Comparison of ENCODE assay signal across 2 cellular contexts in the genomic region with DNA sequence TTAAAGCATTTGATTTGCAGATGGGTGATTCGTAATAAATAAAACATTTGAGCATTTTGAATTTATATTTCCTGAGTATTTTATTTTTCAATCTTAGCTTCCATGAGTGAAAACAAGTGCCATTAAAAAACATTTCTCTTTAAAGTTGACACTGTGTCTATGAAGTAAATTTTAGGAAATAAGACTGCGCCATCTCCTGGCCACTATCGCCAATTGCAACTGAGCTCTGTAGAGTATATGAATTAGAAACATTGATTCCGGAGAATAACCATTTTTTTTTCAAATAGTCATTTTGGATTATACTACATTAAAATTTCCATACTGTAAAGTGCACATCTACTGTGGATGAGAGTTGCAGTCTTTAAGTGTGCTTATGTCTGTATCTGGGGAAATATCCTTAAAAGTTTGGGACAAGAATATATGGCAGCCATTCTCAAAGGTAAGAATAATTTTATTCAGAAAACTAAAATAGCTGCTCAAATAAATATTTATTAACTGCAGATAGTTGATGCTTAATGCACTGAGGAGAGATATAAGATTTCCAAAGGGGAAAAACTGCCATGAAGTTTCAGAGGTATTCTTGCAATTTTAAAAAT.
TF ChIP-seq lines count a peak whose summit lies in the region.

No MANE protein-coding gene starts in this region.

TF ChIP-seq in H1, 55 proteins besides CTCF, POLR2A, EP300 and RAD21 (continued from another document):
- TF ChIP-seq EGR1 (IDR thresholded peaks at IDR 0.05; ENCODE audit: borderline replicate concordance, low read depth, low read length) (no peak), SIX5 (IDR thresholded peaks at IDR 0.05; ENCODE audit: low read depth, low read length) (no peak), CTBP2 (IDR thresholded peaks at IDR 0.05; ENCODE audit: borderline replicate concordance, insufficient read depth, insufficient read length, low read length) (no peak), MAFK (IDR thresholded peaks at IDR 0.05; ENCODE audit: low read depth, low read length) (no peak), CEBPB (IDR thresholded peaks at IDR 0.05; ENCODE audit: low read depth, low read length) (no peak), SP2 (IDR thresholded peaks at IDR 0.05; ENCODE audit: low read length) (no peak), TBP (IDR thresholded peaks at IDR 0.05; ENCODE audit: low read depth, low read length) (no peak), CHD1 (IDR thresholded peaks at IDR 0.05; ENCODE audit: low read depth, low read length) (no peak)
TF ChIP-seq in H1: peak in this region for 0.

TF ChIP-seq in neural cell, 6 proteins besides CTCF, POLR2A, EP300 and RAD21 (continued from another document):
- TF ChIP-seq EZH2 (IDR thresholded peaks at IDR 0.05; ENCODE audit: borderline replicate concordance, insufficient read depth, low read length, poor library complexity, severe bottlenecking): no peak
